In the genomic region with DNA sequence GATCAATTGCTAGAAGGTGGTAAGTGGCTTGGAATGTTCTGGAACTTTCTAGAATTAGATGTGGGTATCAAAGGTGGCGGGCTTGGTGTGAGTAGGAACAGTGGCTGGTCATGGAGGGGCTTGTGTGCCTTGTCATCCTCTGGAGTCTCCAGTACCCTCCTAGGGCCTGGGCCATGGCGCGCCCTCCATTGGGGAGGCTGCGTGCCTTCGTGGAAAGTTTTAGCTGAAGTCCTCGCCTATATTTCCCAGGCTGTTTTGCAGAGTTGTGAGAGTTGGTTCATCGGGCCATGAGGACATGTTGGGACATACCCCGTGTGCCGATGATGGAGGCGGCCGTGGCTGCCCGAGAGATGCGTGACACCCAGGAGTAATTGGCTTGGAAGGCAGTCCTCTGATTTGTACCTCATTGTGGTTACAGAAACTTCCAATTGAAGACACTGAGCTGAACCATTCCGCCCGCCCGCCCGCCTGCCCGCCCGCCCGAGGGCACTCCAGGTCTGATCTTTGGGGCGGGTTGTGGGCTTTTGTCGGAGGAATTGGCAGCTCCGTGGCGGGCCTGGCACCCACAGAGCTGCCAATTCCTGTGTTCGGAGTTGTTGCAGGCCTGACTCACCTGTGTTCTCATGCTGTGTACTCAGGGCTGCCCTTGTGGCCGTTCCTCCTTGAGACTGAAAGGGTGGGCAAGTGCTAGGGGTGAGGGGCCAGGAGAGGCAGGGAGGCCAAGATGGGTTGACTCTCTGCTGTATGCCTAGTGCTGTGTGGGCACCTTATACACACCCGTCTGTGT, we compare ENCODE assay signal across 17 cellular contexts. TPM values are rescaled to one million over a fixed set of nuclear protein-coding genes. Genes with fewer than 3 reads are reported as not detected.
A peak's percentile ranks its signal among the peaks of the same experiment; 100 is the strongest.
DNase-seq lines count a peak whose midpoint lies in the region; ATAC-seq, FAIRE-seq and TF ChIP-seq lines count a peak whose summit lies in the region.
"Not testable (repeated sequence)": the region's sequence is repeated elsewhere in the genome, so short reads cannot be mapped to it uniquely, and the experiment has no call there.
"Had no signal": no experiment of that assay in that cellular context is flagged by ENCODE, and none has a peak within 500 bp of the region (broad histone marks: within the 10 kb centered on the region; RNA-seq: fewer than 3 reads in every experiment).

No MANE protein-coding gene starts in this region.

- not testable (repeated sequence) for ATAC-seq in WTC11
- ATAC-seq in esophagus mucosa: peak; percentile 84

- H3K4me1 ChIP-seq in H9 (ENCODE audit: insufficient read depth, low read length): not testable (repeated sequence)
- peaks cover 15% of the 10 kb centered on the region for H3K4me1 ChIP-seq in keratinocyte (ENCODE audit: control insufficient read depth, extremely low read depth, insufficient read depth, low read length)

- WGBS in H9 (ENCODE audit: extremely low coverage, insufficient read length, low lambda C conversion rate): no CpG with 5 or more reads among the region's 27 CpGs

- not testable (repeated sequence) for H3K27me3 Mint-ChIP-seq in H9 (ENCODE audit: low read depth); WTC11 (ENCODE audit: low read depth); MCF 10A (ENCODE audit: insufficient read depth, unreplicated experiment)

- H3K9ac ChIP-seq in H9 (ENCODE audit: extremely low read depth, insufficient read length, low read length): not testable (repeated sequence)
- peak overlapping the region; percentile 54 for H3K9ac ChIP-seq in keratinocyte (ENCODE audit: control insufficient read depth, extremely low read depth, insufficient read depth, low read length)

- H4K20me1 ChIP-seq in H9 (ENCODE audit: control insufficient read depth, insufficient read depth, insufficient read length); keratinocyte (ENCODE audit: control insufficient read depth, extremely low read depth, insufficient read depth, low read length): not testable (repeated sequence)

- not testable (repeated sequence) for H3K23me2 ChIP-seq in H9 (ENCODE audit: insufficient read length, low read depth, low read length, poor library complexity, severe bottlenecking)

- not testable (repeated sequence) for H2BK20ac ChIP-seq in H9 (ENCODE audit: low read depth, low read length, poor library complexity, severe bottlenecking)

- H3K27ac Mint-ChIP-seq in H9: not testable (repeated sequence)
- peak overlapping the region; percentile 86 for H3K27ac Mint-ChIP-seq in WTC11
- peak overlapping the region; percentile 71 for H3K27ac Mint-ChIP-seq in MCF 10A (ENCODE audit: low read depth, unreplicated experiment)

- not testable (repeated sequence) for H2AK5ac ChIP-seq in H9 (ENCODE audit: insufficient read length, low read length)

- not testable (repeated sequence) for H3K9me1 ChIP-seq in keratinocyte (ENCODE audit: control insufficient read depth, extremely low read depth, insufficient read depth, low read length)

- H3K27me3 ChIP-seq in H9 (ENCODE audit: insufficient read depth, low read length); bronchial epithelial cell (ENCODE audit: control insufficient read depth, insufficient read depth, low read length); keratinocyte (ENCODE audit: control insufficient read depth, extremely low read depth, insufficient read depth, low read length): not testable (repeated sequence)

- H3K27ac ChIP-seq in H9 (ENCODE audit: insufficient read length, low read depth, low read length): not testable (repeated sequence)
- peak overlapping the region; percentile 82 for H3K27ac ChIP-seq in keratinocyte (ENCODE audit: control insufficient read depth, insufficient read depth, low read length)

- TF ChIP-seq CTCF in H9 (conservative IDR thresholded peaks at IDR 0.05); WTC11 (IDR thresholded peaks at IDR 0.05); MCF 10A (IDR thresholded peaks at IDR 0.05; ENCODE audit: unreplicated experiment); bronchial epithelial cell (IDR thresholded peaks at IDR 0.05; ENCODE audit: insufficient read depth, low read length, severe bottlenecking); epithelial cell of esophagus (IDR thresholded peaks at IDR 0.05; ENCODE audit: insufficient read depth, low read depth, low read length, missing control alignments); keratinocyte (optimal IDR thresholded peaks at IDR 0.05 in 1 of 3, IDR thresholded peaks at IDR 0.05 in 1 of 3, conservative IDR thresholded peaks at IDR 0.05 in 1 of 3; ENCODE audit: extremely low read depth in 1 of 3, insufficient read depth in 2 of 3, low read length in 3 of 3): not testable (repeated sequence)

- not testable (repeated sequence) for H2BK15ac ChIP-seq in H9 (ENCODE audit: low read depth, low read length)

- POLR2A ChIA-PET in WTC11 (lab: Charles Lee); MCF 10A (lab: Yijun Ruan, JAX): not testable (repeated sequence)

- intact Hi-C loops in MCF 10A (cut with micrococcal nuclease): not testable (repeated sequence)

- not testable (repeated sequence) for H3K36me3 ChIP-seq in bronchial epithelial cell (ENCODE audit: control insufficient read depth, insufficient read depth, low read length); keratinocyte (ENCODE audit: control insufficient read depth in 2 of 2, extremely low read depth in 1 of 2, insufficient read depth in 2 of 2, low read length in 2 of 2)

- not testable (repeated sequence) for H3K18ac ChIP-seq in H9 (ENCODE audit: insufficient read length, low read depth, low read length)

- not testable (repeated sequence) for H3K36me3 Mint-ChIP-seq in H9 (ENCODE audit: insufficient read depth in 1 of 3, low read depth in 3 of 3)
- H3K36me3 Mint-ChIP-seq in WTC11: peaks cover 14% of the 10 kb centered on the region
- peaks cover 41% of the 10 kb centered on the region for H3K36me3 Mint-ChIP-seq in MCF 10A (ENCODE audit: insufficient read depth, unreplicated experiment)

- H3K56ac ChIP-seq in H9 (ENCODE audit: insufficient read length, low read depth, low read length): not testable (repeated sequence)

- FAIRE-seq in bronchial epithelial cell (lab: Jason Lieb, UNC): not testable (repeated sequence)
- peak; percentile 98 for FAIRE-seq in keratinocyte (lab: Jason Lieb, UNC)

- H3K9me3 Mint-ChIP-seq in H9; WTC11; MCF 10A (ENCODE audit: unreplicated experiment): not testable (repeated sequence)

- not testable (repeated sequence) for H2BK12ac ChIP-seq in H9 (ENCODE audit: insufficient read length, low read depth, low read length)

- not testable (repeated sequence) for H3K4me3 ChIP-seq in bronchial epithelial cell (ENCODE audit: low read depth, low read length); epithelial cell of esophagus (ENCODE audit: low read length); keratinocyte (ENCODE audit: control insufficient read depth in 2 of 3, extremely low read depth in 1 of 3, insufficient read depth in 2 of 3, low read depth in 1 of 3, low read length in 3 of 3)

- H3K23ac ChIP-seq in H9 (ENCODE audit: insufficient read length, low read depth, low read length): not testable (repeated sequence)

- not testable (repeated sequence) for H3K14ac ChIP-seq in H9 (ENCODE audit: insufficient read depth, low read length)

- not testable (repeated sequence) for H2BK5ac ChIP-seq in H9 (ENCODE audit: insufficient read length, low read length)

- not testable (repeated sequence) for H3T11ph ChIP-seq in H9 (ENCODE audit: low read length)

- not testable (repeated sequence) for H3K4ac ChIP-seq in H9 (ENCODE audit: low read depth, low read length)

- not testable (repeated sequence) for H3K79me2 ChIP-seq in H9 (ENCODE audit: insufficient read depth, low read length); keratinocyte (ENCODE audit: control insufficient read depth, insufficient read depth, low read length)

- H4K5ac ChIP-seq in H9 (ENCODE audit: insufficient read length, low read depth, low read length): not testable (repeated sequence)

- H4K8ac ChIP-seq in H9 (replicated peaks; ENCODE audit: insufficient read length, low read depth, low read length): not testable (repeated sequence)

- BruUV-seq in MCF 10A (replicated peaks; lab: Mats Ljungman, UMichigan): not testable (repeated sequence)

- H3K4me2 ChIP-seq in H9 (ENCODE audit: insufficient read depth, insufficient read length, low read length): not testable (repeated sequence)
- peak overlapping the region; percentile 37 for H3K4me2 ChIP-seq in keratinocyte (ENCODE audit: control insufficient read depth, extremely low read depth, insufficient read depth, low read depth, low read length)

- H3K79me1 ChIP-seq in H9 (ENCODE audit: insufficient read depth, low read depth, low read length, poor library complexity, severe bottlenecking): not testable (repeated sequence)

- DNase-seq in H9 (peak; percentile 14), MCF 10A (ENCODE audit: unreplicated experiment) (peak; percentile 60), bronchial epithelial cell (ENCODE audit: low read depth) (peak; percentile 25), epithelial cell of esophagus (ENCODE audit: low read depth) (peak; percentile 64), mesenteric fat pad (ENCODE audit: low spot score) (peak; percentile 57)
- not testable (repeated sequence) for DNase-seq in WTC11 (ENCODE audit: low spot score); keratinocyte (ENCODE audit: low read depth, low spot score)

- dilution Hi-C loops in keratinocyte (cut with MboI; ENCODE audit: extremely low pct_ligation_motif_present, low sequenced_read_pairs): not testable (repeated sequence)

- CTCF ChIA-PET in WTC11 (lab: Charles Lee); MCF 10A (lab: Yijun Ruan, JAX): not testable (repeated sequence)

- H3K9me3 ChIP-seq in H9 (ENCODE audit: control insufficient read depth, low read depth, low read length); keratinocyte (ENCODE audit: control insufficient read depth, low read depth, low read length): not testable (repeated sequence)

- not testable (repeated sequence) for H2BK120ac ChIP-seq in H9 (ENCODE audit: low read depth, low read length, poor library complexity, severe bottlenecking)

- H4K91ac ChIP-seq in H9 (ENCODE audit: insufficient read length, low read depth, low read length): not testable (repeated sequence)

- H2AFZ ChIP-seq in H9 (ENCODE audit: low read length); keratinocyte (ENCODE audit: control insufficient read depth, low read length): not testable (repeated sequence)

- not testable (repeated sequence) for H3K4me1 Mint-ChIP-seq in H9; WTC11; MCF 10A (ENCODE audit: insufficient read depth, unreplicated experiment)

- H3K4me3 Mint-ChIP-seq in H9; WTC11; MCF 10A (ENCODE audit: unreplicated experiment): not testable (repeated sequence)

RNA-seq across cellular contexts. Expression of a gene that starts 57.2 kb away (rescaled TPM):
- total RNA-seq in H9 (2021): not detected in 2 replicates
- total RNA-seq in WTC11 (2021): not detected in 3 replicates
- not detected in 2 replicates for total RNA-seq in MCF 10A (2022)
- total RNA-seq in bronchial epithelial cell: not detected in 2 replicates
- not detected for total RNA-seq in esophagus mucosa
- not detected in 3 replicates for polyA plus RNA-seq in keratinocyte
- polyA plus RNA-seq in keratinocyte (2011; ENCODE audit: low read depth): not detected
- not detected in 2 replicates for polyA plus RNA-seq in keratinocyte (2011; cell fraction: cytosol; rRNA removed)
- not detected in 2 replicates for polyA plus RNA-seq in keratinocyte (2011; cell fraction: nucleus; rRNA removed)
- not detected in 2 replicates for polyA plus RNA-seq in keratinocyte (2012; ENCODE audit: low replicate concordance)
- polyA minus RNA-seq in keratinocyte: not detected in 3 replicates
- not detected for polyA minus RNA-seq in keratinocyte (2011; cell fraction: cytosol; rRNA and poly(A)+ RNA removed)
- polyA minus RNA-seq in keratinocyte (2011; cell fraction: nucleus; rRNA and poly(A)+ RNA removed): not detected in 2 replicates
- not detected for total RNA-seq in mesenteric fat pad
- total RNA-seq: A673; CD4-positive, alpha-beta memory T cell; CD4-positive, CD25-positive, alpha-beta regulatory T cell; CD8-positive, alpha-beta memory T cell; Daoy; G401; GM12878 had no signal
- polyA plus RNA-seq: AG04450; CD14-positive monocyte; CD4-positive, alpha-beta memory T cell; CD4-positive, CD25-positive, alpha-beta regulatory T cell; CD8-positive, alpha-beta memory T cell; GM12878 had no signal
